ENCODE assay signal across 11 cellular contexts in the genomic region with DNA sequence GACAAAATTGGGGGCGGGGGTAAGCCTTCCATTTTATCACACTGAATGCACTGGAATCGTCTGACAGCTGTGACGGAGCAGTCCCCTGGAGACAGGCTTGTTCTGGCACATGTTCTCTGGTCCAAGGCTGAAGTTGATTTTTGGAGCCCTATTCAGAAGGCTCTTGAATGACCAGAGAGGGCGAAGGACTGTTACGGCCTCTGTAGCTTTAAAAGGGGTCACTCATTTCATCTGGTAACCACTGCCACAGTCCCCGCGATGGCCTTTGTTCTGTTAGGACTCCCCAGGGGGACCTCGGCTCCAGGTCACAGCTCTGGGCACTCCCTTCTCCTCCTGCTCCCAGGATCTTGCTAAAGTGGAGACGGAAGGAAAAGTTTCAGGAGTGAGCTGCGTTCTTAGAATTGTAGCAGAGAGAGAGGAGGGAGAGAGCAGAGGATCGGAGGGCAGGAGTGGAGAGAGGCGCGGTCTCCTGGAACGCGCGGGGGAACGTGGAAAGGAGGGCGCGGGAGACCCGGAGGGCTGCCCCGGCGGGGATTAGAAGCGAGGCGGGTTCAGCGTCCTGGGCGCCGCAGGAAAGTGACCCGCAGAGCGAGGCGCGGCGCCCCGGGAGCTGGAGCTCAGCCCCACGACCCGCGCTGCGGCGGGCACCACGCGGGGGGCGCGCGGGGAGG.
DNase-seq lines count a peak whose midpoint lies in the region; ATAC-seq and TF ChIP-seq lines count a peak whose summit lies in the region.
"Had no signal": no experiment of that assay in that cellular context is flagged by ENCODE, and none has a peak within 500 bp of the region (broad histone marks: within the 10 kb centered on the region; RNA-seq: fewer than 3 reads in every experiment).

No MANE protein-coding gene starts in this region.

- no peaks in the 10 kb centered on the region for H3K9me3 Mint-ChIP-seq in T-helper 1 cell treated with Interleukin-12 subunit alpha and Interleukin-12 subunit beta and Interleukin-4 antibody, amounts not matched to agents 30 μg/mL and 1 μg/mL, for 36 hours

- H3K79me2 ChIP-seq in hepatocyte, result no peaks in the 10 kb centered on the region
- H3K79me2 ChIP-seq in smooth muscle cell (ENCODE audit: low read depth), result no peaks in the 10 kb centered on the region

- H2AFZ ChIP-seq in hepatocyte (peak overlapping the region; percentile 40), smooth muscle cell (ENCODE audit: low read depth) (peak overlapping the region; percentile 3)

- H3K36me3 Mint-ChIP-seq in T-helper 1 cell treated with Interleukin-12 subunit alpha and Interleukin-12 subunit beta and Interleukin-4 antibody, amounts not matched to agents 30 μg/mL and 1 μg/mL, for 36 hours (ENCODE audit: low read depth), result no peaks in the 10 kb centered on the region

- no peak for ATAC-seq in HG02642 (IDR thresholded peaks at IDR 0.05; ENCODE audit: poor library complexity, unreplicated experiment)

- peaks cover 37% of the 10 kb centered on the region for H3K27me3 Mint-ChIP-seq in T-helper 1 cell treated with Interleukin-12 subunit alpha and Interleukin-12 subunit beta and Interleukin-4 antibody, amounts not matched to agents 30 μg/mL and 1 μg/mL, for 36 hours (ENCODE audit: low read depth)

- in situ Hi-C loops in KBM-7 (cut with MboI; ENCODE audit: low pct_unique_long_range_greater_than_20kb, low sequenced_read_pairs), result no loop called here

- H3K27ac ChIP-seq in WERI-Rb-1 (no peak overlapping the region), hepatocyte (no peak overlapping the region), smooth muscle cell (ENCODE audit: low read depth) (no peak overlapping the region)
- H3K27ac ChIP-seq: colonic mucosa, tibial nerve had no signal

- H3K4me2 ChIP-seq in hepatocyte (peak overlapping the region; percentile 87), smooth muscle cell (peak overlapping the region; percentile 88)

- no peaks in the 10 kb centered on the region for H3K36me3 ChIP-seq in WERI-Rb-1
- H3K36me3 ChIP-seq in hepatocyte (replicated peaks; ENCODE audit: insufficient read depth, low read depth), result no peaks in the 10 kb centered on the region
- H3K36me3 ChIP-seq in smooth muscle cell (ENCODE audit: low read depth), result no peaks in the 10 kb centered on the region
- H3K36me3 ChIP-seq: colonic mucosa, tibial nerve had no signal

- H3K4me3 ChIP-seq in WERI-Rb-1 (ENCODE audit: low read depth, low read length), result peak overlapping the region; percentile 18
- H3K4me3 ChIP-seq in hepatocyte, result peak overlapping the region; percentile 29
- peak overlapping the region; percentile 45 for H3K4me3 ChIP-seq in smooth muscle cell
- H3K4me3 ChIP-seq: colonic mucosa had no signal

- WGBS in hepatocyte (ENCODE audit: low lambda C conversion rate, missing lambda C conversion rate), result 1% methylated on average over 32 of the region's 43 CpGs
- 5% methylated on average over 19 of the region's 43 CpGs for WGBS in smooth muscle cell (ENCODE audit: low lambda C conversion rate)

- TF ChIP-seq CTCF in WERI-Rb-1 (IDR thresholded peaks at IDR 0.05; ENCODE audit: low read depth, low read length) (no peak), hepatocyte (IDR thresholded peaks at IDR 0.05; ENCODE audit: poor library complexity) (no peak), smooth muscle cell (IDR thresholded peaks at IDR 0.05; ENCODE audit: borderline replicate concordance, insufficient read depth, poor library complexity, severe bottlenecking) (no peak)

- H3K9me3 ChIP-seq in WERI-Rb-1 (ENCODE audit: severe bottlenecking) (peaks cover 5% of the 10 kb centered on the region), hepatocyte (ENCODE audit: low read depth) (no peaks in the 10 kb centered on the region), smooth muscle cell (replicated peaks; ENCODE audit: low read depth) (no peaks in the 10 kb centered on the region)
- H3K9me3 ChIP-seq: colonic mucosa had no signal

- H4K20me1 ChIP-seq in hepatocyte (ENCODE audit: insufficient read depth, poor library complexity, severe bottlenecking), result no peaks in the 10 kb centered on the region
- no peaks in the 10 kb centered on the region for H4K20me1 ChIP-seq in smooth muscle cell (ENCODE audit: low read depth)

- H3K27me3 ChIP-seq in WERI-Rb-1 (ENCODE audit: insufficient read depth, low read depth, severe bottlenecking) (peaks cover 65% of the 10 kb centered on the region), hepatocyte (peaks cover 54% of the 10 kb centered on the region), smooth muscle cell (ENCODE audit: low read depth) (peaks cover 74% of the 10 kb centered on the region)

- no peak overlapping the region for H3K27ac Mint-ChIP-seq in T-helper 1 cell treated with Interleukin-12 subunit alpha and Interleukin-12 subunit beta and Interleukin-4 antibody, amounts not matched to agents 30 μg/mL and 1 μg/mL, for 36 hours

- H3K4me3 Mint-ChIP-seq in T-helper 1 cell treated with Interleukin-12 subunit alpha and Interleukin-12 subunit beta and Interleukin-4 antibody, amounts not matched to agents 30 μg/mL and 1 μg/mL, for 36 hours, result peak overlapping the region; percentile 33

- no peaks in the 10 kb centered on the region for H3K9me2 ChIP-seq in hepatocyte (replicated peaks; ENCODE audit: insufficient read depth)

- DNase-seq in T-helper 1 cell, result no peak
- DNase-seq in WERI-Rb-1, result no peak
- DNase-seq in hepatocyte (ENCODE audit: low spot score), result peak; percentile 7
- DNase-seq in smooth muscle cell (lab: John Stamatoyannopoulos, UW; ENCODE audit: unreplicated experiment), result no peak
- DNase-seq in glomerular visceral epithelial cell (ENCODE audit: extremely low spot score), result no peak
- no peak for DNase-seq in KBM-7
- DNase-seq: colonic mucosa, RPMI8226 had no signal

- H3K4me1 ChIP-seq in hepatocyte (ENCODE audit: insufficient read depth), result no peaks in the 10 kb centered on the region
- peaks cover 15% of the 10 kb centered on the region for H3K4me1 ChIP-seq in smooth muscle cell (ENCODE audit: low read depth)
- H3K4me1 ChIP-seq: colonic mucosa had no signal

- H3K4me1 Mint-ChIP-seq in T-helper 1 cell treated with Interleukin-12 subunit alpha and Interleukin-12 subunit beta and Interleukin-4 antibody, amounts not matched to agents 30 μg/mL and 1 μg/mL, for 36 hours (ENCODE audit: low read depth), result no peaks in the 10 kb centered on the region

- H3K9ac ChIP-seq in smooth muscle cell (ENCODE audit: low read depth), result no peak overlapping the region

- no peaks in the 10 kb centered on the region for H3F3A ChIP-seq in smooth muscle cell (ENCODE audit: low read depth)
